In genomic region chr4:16824278-16824806, GRCh38 we compare ENCODE assay signal across 19 cellular contexts.
"Had no signal": no experiment of that assay in that cellular context is flagged by ENCODE, and none has a peak within 500 bp of the region (broad histone marks: within the 10 kb centered on the region; RNA-seq: fewer than 3 reads in every experiment).

No MANE protein-coding gene starts in this region.

- H3K4me1 ChIP-seq: colonic mucosa, gastroesophageal sphincter, sigmoid colon, tibial artery had no signal

- H3K4me1 Mint-ChIP-seq: immature natural killer cell; naive B cell; stimulated activated effector memory CD8-positive, alpha-beta T cell treated with anti-CD3 and anti-CD28 coated beads, Interleukin-12 subunit alpha, Interleukin-12 subunit beta, amount 100 ng/mL, for 72 hours had no signal

- FAIRE-seq: keratinocyte had no signal

- H3K27me3 Mint-ChIP-seq: naive B cell had no signal

- H3K9me3 Mint-ChIP-seq: immature natural killer cell; nephron; stimulated activated effector memory CD8-positive, alpha-beta T cell treated with anti-CD3 and anti-CD28 coated beads, Interleukin-12 subunit alpha, Interleukin-12 subunit beta, amount 100 ng/mL, for 72 hours had no signal

- DNase-seq: colonic mucosa; dermis blood vessel endothelial cell; foreskin fibroblast; glutamatergic neuron; immature natural killer cell; left ventricle myocardium inferior; mesendoderm; naive B cell; sigmoid colon; stimulated activated naive CD8-positive, alpha-beta T cell treated with anti-CD3 and anti-CD28 coated beads, Interleukin-15, Interleukin-2, amounts not matched to agents 100 U/mL and 50 U/mL, for 24 hours; tibial artery; upper lobe of left lung; uterus had no signal

- H3K9me3 ChIP-seq: colonic mucosa, gastroesophageal sphincter, left ventricle myocardium inferior, sigmoid colon, tibial artery, upper lobe of left lung, uterus had no signal

- H3K36me3 Mint-ChIP-seq: naive B cell; stimulated activated effector memory CD8-positive, alpha-beta T cell treated with anti-CD3 and anti-CD28 coated beads, Interleukin-12 subunit alpha, Interleukin-12 subunit beta, amount 100 ng/mL, for 72 hours had no signal

- H3K4me3 Mint-ChIP-seq: immature natural killer cell; naive B cell; nephron; stimulated activated effector memory CD8-positive, alpha-beta T cell treated with anti-CD3 and anti-CD28 coated beads, Interleukin-12 subunit alpha, Interleukin-12 subunit beta, amount 100 ng/mL, for 72 hours had no signal

- H3K27ac ChIP-seq: colonic mucosa, gastroesophageal sphincter, left ventricle myocardium inferior, sigmoid colon, skin epidermis, tibial artery, uterus had no signal

- H3K4me3 ChIP-seq: colonic mucosa, gastroesophageal sphincter, left ventricle myocardium inferior, lung, sigmoid colon, skin epidermis, tibial artery, upper lobe of left lung, uterus had no signal

- H3K27ac Mint-ChIP-seq: naive B cell; nephron; stimulated activated effector memory CD8-positive, alpha-beta T cell treated with anti-CD3 and anti-CD28 coated beads, Interleukin-12 subunit alpha, Interleukin-12 subunit beta, amount 100 ng/mL, for 72 hours had no signal

- H3K36me3 ChIP-seq: colonic mucosa, gastroesophageal sphincter, left ventricle myocardium inferior, sigmoid colon, tibial artery, upper lobe of left lung, uterus had no signal

- H3K27me3 ChIP-seq: colonic mucosa, gastroesophageal sphincter, sigmoid colon, tibial artery, upper lobe of left lung, uterus had no signal
